In genomic region chr18:26090130-26091046, GRCh38 we compare ENCODE assay signal across 8 cellular contexts. TPM values are rescaled to one million over a fixed set of nuclear protein-coding genes. Genes with fewer than 3 reads are reported as not detected.
DNase-seq lines count a peak whose midpoint lies in the region; FAIRE-seq and TF ChIP-seq lines count a peak whose summit lies in the region.

TSS of gene SS18 (minus strand) at chr18:26090613. CDS start at chr18:26090569, 44 bp downstream.

- DNase-seq in ELF-1 (ENCODE audit: low read depth, low spot score) (peak; percentile 95), H54 (ENCODE audit: insufficient read length, low spot score) (peak; percentile 66), SHP77 treated with DMSO at 0.1 percent for 48 hours (lab: John Stamatoyannopoulos, UW) (peak; percentile 77), activated gamma-delta T cell (lab: John Stamatoyannopoulos, UW) (peak; percentile 87), fibroblast of the conjunctiva (ENCODE audit: low read depth) (peak; percentile 83), stomach (peak; percentile 93)

- H3K27me3 ChIP-seq in Loucy (ENCODE audit: insufficient read depth, low read length, poor library complexity, severe bottlenecking), result no peaks in the 10 kb centered on the region
- no peaks in the 10 kb centered on the region for H3K27me3 ChIP-seq in neural cell (ENCODE audit: insufficient read depth, low read depth, low read length)
- H3K27me3 ChIP-seq in stomach, result no peaks in the 10 kb centered on the region

- WGBS in stomach, 5 donors, result 0 to 1% (median 1%) methylated on average over 46 to 89 of the region's 89 CpGs

- H4K20me1 ChIP-seq in Loucy (ENCODE audit: insufficient read depth, low read length, poor library complexity, severe bottlenecking) (peaks cover 44% of the 10 kb centered on the region), neural cell (ENCODE audit: insufficient read depth) (no peaks in the 10 kb centered on the region)

- no peaks in the 10 kb centered on the region for H3K9me3 ChIP-seq in Loucy (ENCODE audit: insufficient read depth, low read depth, low read length)
- H3K9me3 ChIP-seq in neural cell (ENCODE audit: low read length), result no peaks in the 10 kb centered on the region
- no peaks in the 10 kb centered on the region for H3K9me3 ChIP-seq in stomach

- H2AFZ ChIP-seq in Loucy (ENCODE audit: low read length) (peak within 1 kb of the TSS; percentile 81), neural cell (ENCODE audit: low read depth, low read length) (peak within 1 kb of the TSS; percentile 86)

- TF ChIP-seq EP300 in neural cell (conservative IDR thresholded peaks at IDR 0.05; ENCODE audit: poor library complexity, severe bottlenecking), result no peak
- TF ChIP-seq EP300 in stomach (IDR thresholded peaks at IDR 0.05), result no peak

- TF ChIP-seq CTCF in Loucy (conservative IDR thresholded peaks at IDR 0.05; ENCODE audit: low read length), result no peak
- no peak for TF ChIP-seq CTCF in neural cell (IDR thresholded peaks at IDR 0.05; ENCODE audit: poor library complexity, severe bottlenecking)
- TF ChIP-seq CTCF in stomach (IDR thresholded peaks at IDR 0.05), result peak in 1 of 7 experiments; percentile 9

- FAIRE-seq in H54 (lab: Jason Lieb, UNC), result no peak

- H3F3A ChIP-seq in Loucy (ENCODE audit: low read depth), result no peaks in the 10 kb centered on the region
- H3F3A ChIP-seq in neural cell (ENCODE audit: insufficient read depth, low read length, poor library complexity, severe bottlenecking), result no peaks in the 10 kb centered on the region

- H3K27ac ChIP-seq in neural cell (ENCODE audit: low read length) (peak within 1 kb of the TSS; percentile 95), stomach (peak within 1 kb of the TSS; percentile 97 to 99 (median 98))

- peak; percentile 39 for TF ChIP-seq RAD21 in neural cell (conservative IDR thresholded peaks at IDR 0.05)

- intact Hi-C loops in stomach (cut with DNase I; ENCODE audit: low total_unique reads), result no loop called here

- TF ChIP-seq POLR2A in H54 (IDR thresholded peaks at IDR 0.05; ENCODE audit: low read depth, low read length) (peak; percentile 92), stomach (IDR thresholded peaks at IDR 0.05) (peak in 1 of 4 donors; percentile 21)

- peak within 1 kb of the TSS; percentile 98 for H3K4me2 ChIP-seq in Loucy (ENCODE audit: low read depth, low read length, poor library complexity, severe bottlenecking)
- H3K4me2 ChIP-seq in neural cell (ENCODE audit: low read length), result peak within 1 kb of the TSS; percentile 88

- H3K79me2 ChIP-seq in Loucy (ENCODE audit: insufficient read depth, low read length) (peaks cover 44% of the 10 kb centered on the region), neural cell (replicated peaks; ENCODE audit: insufficient read depth, low read length) (peaks cover 40% of the 10 kb centered on the region)

- H3K9ac ChIP-seq in Loucy (ENCODE audit: low read depth, low read length, poor library complexity, severe bottlenecking), result peak within 1 kb of the TSS; percentile 90
- peak within 1 kb of the TSS; percentile 89 for H3K9ac ChIP-seq in neural cell (ENCODE audit: low read length)

- no peaks in the 10 kb centered on the region for H3K9me2 ChIP-seq in Loucy (replicated peaks; ENCODE audit: low read depth, low read length)
- H3K9me2 ChIP-seq in neural cell (ENCODE audit: insufficient read depth, low read length), result no peaks in the 10 kb centered on the region

- H3K4me3 ChIP-seq in Loucy (ENCODE audit: low read length, poor library complexity, severe bottlenecking) (peak within 1 kb of the TSS; percentile 92), neural cell (ENCODE audit: low read length) (peak within 1 kb of the TSS; percentile 93), stomach (peak within 1 kb of the TSS; percentile 77 to 89 (median 85))

- peaks cover 50% of the 10 kb centered on the region for H3K4me1 ChIP-seq in Loucy (ENCODE audit: insufficient read depth, low read length, poor library complexity, severe bottlenecking)
- peaks cover 7 to 36% (median 24%) of the 10 kb centered on the region in 4 donors for H3K4me1 ChIP-seq in stomach

- peaks cover 13% of the 10 kb centered on the region; the same call in 1 of the 2 replicates for H3K36me3 ChIP-seq in Loucy (ENCODE audit: insufficient read depth, low read length)
- H3K36me3 ChIP-seq in neural cell (ENCODE audit: insufficient read depth, low read length), result peaks cover 5% of the 10 kb centered on the region
- H3K36me3 ChIP-seq in stomach, result peaks cover 0 to 20% (median 18%) of the 10 kb centered on the region in 4 donors

TF ChIP-seq in neural cell, 6 proteins besides CTCF, POLR2A, EP300 and RAD21:
- TF ChIP-seq EZH2 (IDR thresholded peaks at IDR 0.05; ENCODE audit: borderline replicate concordance, insufficient read depth, low read length, poor library complexity, severe bottlenecking) (no peak), TAF1 (IDR thresholded peaks at IDR 0.05; ENCODE audit: low read depth) (no peak), POLR2AphosphoS5 (IDR thresholded peaks at IDR 0.05) (peak; percentile 85), REST (IDR thresholded peaks at IDR 0.05; ENCODE audit: borderline replicate concordance) (peak; percentile 68), MXI1 (conservative IDR thresholded peaks at IDR 0.05; ENCODE audit: poor library complexity, severe bottlenecking) (peak; percentile 64), SMC3 (conservative IDR thresholded peaks at IDR 0.05; ENCODE audit: poor library complexity) (peak; percentile 34)

RNA-seq across cellular contexts. Expression of gene SS18, which starts in this region (rescaled TPM):
- polyA plus RNA-seq in neural cell, result 62.0 and 63.1 TPM in 2 replicates
- 105 and 110 TPM in 2 replicates for polyA minus RNA-seq in neural cell
- 100 to 1,000 TPM in 2 of 5 donors, 10 to 100 TPM in 3; 24.6 to 138 (median 72.2) TPM for total RNA-seq in stomach
- polyA plus RNA-seq in stomach, result 10 to 100 TPM; 27.3 to 36.5 (median 29.0) TPM

Comparison
In these comparisons a context has a peak if more than half of its experiments do, and no peak if none do; other contexts are left out.
1. Peak in every context shown above with its lines: DNase-seq, H3K4me3 ChIP-seq and H3K27ac ChIP-seq.